ENCODE assay signal across 8 cellular contexts in the genomic region with DNA sequence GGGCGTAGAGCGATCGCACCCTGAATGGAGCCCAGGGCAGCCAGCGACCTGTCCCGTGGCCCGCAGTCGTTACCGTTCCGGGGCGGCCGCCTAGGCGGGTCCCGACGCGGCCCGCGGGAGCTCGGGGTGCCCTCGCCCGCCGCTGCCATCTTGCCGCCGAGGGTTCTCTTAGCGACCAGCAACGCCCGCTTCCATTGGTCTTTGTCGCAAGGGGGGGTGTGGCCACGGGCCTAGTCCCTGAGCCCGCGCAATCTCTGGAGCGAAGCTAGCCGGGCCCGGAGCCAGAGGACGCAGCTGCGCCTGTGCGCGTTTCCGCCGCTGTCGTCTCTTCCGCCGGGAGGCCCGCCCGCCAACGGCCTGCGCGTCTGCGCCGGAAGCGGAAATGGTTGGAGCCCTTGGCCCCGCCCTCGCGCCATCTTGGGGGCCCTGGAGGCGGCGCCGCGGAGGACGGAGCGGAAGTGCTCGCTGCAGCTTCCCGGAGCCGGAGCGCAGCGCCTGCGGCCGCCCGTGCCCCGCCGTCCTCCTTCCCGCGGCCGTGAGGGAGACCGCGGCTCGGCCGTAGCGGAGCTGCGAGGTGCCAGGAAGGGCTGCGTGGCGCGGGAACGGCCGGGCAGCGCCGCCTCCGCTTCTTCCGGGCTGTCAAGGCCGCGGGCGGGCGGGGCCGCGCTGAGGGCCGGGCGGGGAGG. TPM values are rescaled to one million over a fixed set of nuclear protein-coding genes. Genes with fewer than 3 reads are reported as not detected.
DNase-seq lines count a peak whose midpoint lies in the region; ATAC-seq, FAIRE-seq and TF ChIP-seq lines count a peak whose summit lies in the region.

A gene (minus strand): TSS at position 170 of the 686 bp plus-strand sequence. CDS start 21 bp downstream, at position 149.
A gene with protein sequence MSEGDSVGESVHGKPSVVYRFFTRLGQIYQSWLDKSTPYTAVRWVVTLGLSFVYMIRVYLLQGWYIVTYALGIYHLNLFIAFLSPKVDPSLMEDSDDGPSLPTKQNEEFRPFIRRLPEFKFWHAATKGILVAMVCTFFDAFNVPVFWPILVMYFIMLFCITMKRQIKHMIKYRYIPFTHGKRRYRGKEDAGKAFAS (plus strand): TSS at position 457 of the 686 bp plus-strand sequence. CDS start 3,950 bp downstream, outside the sequence.

- TF ChIP-seq CTCF in RWPE1 (conservative IDR thresholded peaks at IDR 0.05; ENCODE audit: low read depth) (no peak), fibroblast of mammary gland (conservative IDR thresholded peaks at IDR 0.05; ENCODE audit: control insufficient read depth, insufficient read depth, low read depth, low read length) (no peak)

- H3K4me1 Mint-ChIP-seq in naive thymus-derived CD4-positive, alpha-beta T cell, result peaks cover 23 to 41% (median 31%) of the 10 kb centered on the region in 7 donors
- peaks cover 46% of the 10 kb centered on the region for H3K4me1 Mint-ChIP-seq in stimulated activated memory B cell treated with anti-CD40 and anti-IgM and Interleukin-4, amounts not matched to agents 10 μg/mL and 1 μg/mL and 100 μg/mL, for 72 hours

- H3K4me3 ChIP-seq in fibroblast of mammary gland (ENCODE audit: control insufficient read depth, low read depth, low read length), result peak within 1 kb of the TSS; percentile 75
- H3K4me3 ChIP-seq in naive thymus-derived CD4-positive, alpha-beta T cell (ENCODE audit: low read length), result peak within 1 kb of the TSS; percentile 77

- peak; percentile 98 for ATAC-seq in naive thymus-derived CD4-positive, alpha-beta T cell
- peak; percentile 97 for ATAC-seq in stimulated activated memory B cell treated with anti-CD40 and anti-IgM and Interleukin-4, amounts not matched to agents 10 μg/mL and 1 μg/mL and 100 μg/mL, for 72 hours

- intact Hi-C loops in naive thymus-derived CD4-positive, alpha-beta T cell (cut with micrococcal nuclease), result loop anchor here (1.0 to 2.0 kb wide), 16 partner anchors 21 to 1259 kb away; a partner anchor contains a TSS

- TF ChIP-seq POLR2A in H54 (IDR thresholded peaks at IDR 0.05; ENCODE audit: low read depth, low read length), result peak; percentile 69

- DNase-seq in ELF-1 (ENCODE audit: low read depth, low spot score), result peak; percentile 99
- DNase-seq in H54 (ENCODE audit: insufficient read length, low spot score), result peak; percentile 96
- peak; percentile 100 for DNase-seq in LoVo (ENCODE audit: low spot score)
- peak; percentile 95 for DNase-seq in RWPE1 (ENCODE audit: low spot score)
- DNase-seq in activated T-helper 9 cell treated with anti-CD3 and anti-CD28 coated beads, Interleukin-2, amount 50 U/mL, for 16 hours (ENCODE audit: low read depth), result peak; percentile 99
- peak; percentile 97 for DNase-seq in fibroblast of mammary gland (ENCODE audit: low read depth)
- DNase-seq in naive thymus-derived CD4-positive, alpha-beta T cell, result peak; percentile 96 to 100 (median 99)

- H3K4me1 ChIP-seq in naive thymus-derived CD4-positive, alpha-beta T cell (ENCODE audit: control insufficient read depth in 2 of 2, insufficient read depth in 2 of 2, low read length in 2 of 2), result peaks cover 23 to 33% of the 10 kb centered on the region in 2 donors

- no peaks in the 10 kb centered on the region for H3K27me3 ChIP-seq in naive thymus-derived CD4-positive, alpha-beta T cell (ENCODE audit: control insufficient read depth in 2 of 2, insufficient read depth in 2 of 2, low read length in 2 of 2)

- H3K27ac ChIP-seq in RWPE1, result peak within 1 kb of the TSS; percentile 83
- H3K27ac ChIP-seq in naive thymus-derived CD4-positive, alpha-beta T cell (ENCODE audit: low read depth, low read length), result peak within 1 kb of the TSS; percentile 82

- H3K36me3 ChIP-seq in naive thymus-derived CD4-positive, alpha-beta T cell (ENCODE audit: control insufficient read depth in 2 of 3, insufficient read depth in 3 of 3, low read length in 3 of 3), result peaks cover 0 to 28% (median 7%) of the 10 kb centered on the region in 3 experiments

- peak within 1 kb of the TSS; percentile 63 to 96 (median 88) for H3K27ac Mint-ChIP-seq in naive thymus-derived CD4-positive, alpha-beta T cell
- peak within 1 kb of the TSS; percentile 79 for H3K27ac Mint-ChIP-seq in stimulated activated memory B cell treated with anti-CD40 and anti-IgM and Interleukin-4, amounts not matched to agents 10 μg/mL and 1 μg/mL and 100 μg/mL, for 72 hours

- H3K27me3 Mint-ChIP-seq in naive thymus-derived CD4-positive, alpha-beta T cell, result no peaks in the 10 kb centered on the region
- H3K27me3 Mint-ChIP-seq in stimulated activated memory B cell treated with anti-CD40 and anti-IgM and Interleukin-4, amounts not matched to agents 10 μg/mL and 1 μg/mL and 100 μg/mL, for 72 hours, result no peaks in the 10 kb centered on the region

- H3K36me3 Mint-ChIP-seq in naive thymus-derived CD4-positive, alpha-beta T cell, result peaks cover 0 to 13% (median 0%) of the 10 kb centered on the region in 5 donors
- peaks cover 29% of the 10 kb centered on the region for H3K36me3 Mint-ChIP-seq in stimulated activated memory B cell treated with anti-CD40 and anti-IgM and Interleukin-4, amounts not matched to agents 10 μg/mL and 1 μg/mL and 100 μg/mL, for 72 hours

- no peaks in the 10 kb centered on the region for H3K9me3 Mint-ChIP-seq in naive thymus-derived CD4-positive, alpha-beta T cell
- no peaks in the 10 kb centered on the region for H3K9me3 Mint-ChIP-seq in stimulated activated memory B cell treated with anti-CD40 and anti-IgM and Interleukin-4, amounts not matched to agents 10 μg/mL and 1 μg/mL and 100 μg/mL, for 72 hours

- no peaks in the 10 kb centered on the region for H3K9me3 ChIP-seq in naive thymus-derived CD4-positive, alpha-beta T cell (ENCODE audit: control insufficient read depth in 2 of 3, low read length in 3 of 3)

- peak within 1 kb of the TSS; percentile 80 to 93 (median 90) for H3K4me3 Mint-ChIP-seq in naive thymus-derived CD4-positive, alpha-beta T cell
- H3K4me3 Mint-ChIP-seq in stimulated activated memory B cell treated with anti-CD40 and anti-IgM and Interleukin-4, amounts not matched to agents 10 μg/mL and 1 μg/mL and 100 μg/mL, for 72 hours, result peak within 1 kb of the TSS; percentile 89

- CTCF ChIA-PET in RWPE1 (lab: Yijun Ruan, JAX), result interaction anchor here (1.5 kb wide), 1 partner anchor 196 kb away, joined by 6 read pairs; a partner anchor contains a TSS
- CTCF ChIA-PET in naive thymus-derived CD4-positive, alpha-beta T cell (lab: Charles Lee), result interaction anchor here (0.9 to 2.5 kb wide), 4 partner anchors 11 to 197 kb away, joined by 3 to 8 read pairs (median 5); a partner anchor contains a TSS

- POLR2A ChIA-PET in RWPE1 (lab: Yijun Ruan, JAX; ENCODE audit: low non-redundant PET), result interaction anchor here (1.0 kb wide), 1 partner anchor 201 kb away, joined by 3 read pairs; no protein-coding TSS in a partner anchor
- POLR2A ChIA-PET in naive thymus-derived CD4-positive, alpha-beta T cell (lab: Charles Lee), result interaction anchor here (0.6 to 2.8 kb wide), 24 partner anchors 10 to 201 kb away, joined by 3 to 20 read pairs (median 5); a partner anchor contains a TSS

- FAIRE-seq in H54 (lab: Jason Lieb, UNC), result no peak

RNA-seq across cellular contexts. Expression of the first gene that starts in this region (rescaled TPM):
- 10 to 100 TPM in 3 of 5 experiments, 1 to 10 TPM in 2; 8.5 to 16.4 (median 11.2) TPM for total RNA-seq in naive thymus-derived CD4-positive, alpha-beta T cell
- polyA plus RNA-seq in naive thymus-derived CD4-positive, alpha-beta T cell, result 1 to 10 TPM; 5.0 to 5.3 TPM

RNA-seq across cellular contexts. Expression of the second gene that starts in this region (rescaled TPM):
- total RNA-seq in naive thymus-derived CD4-positive, alpha-beta T cell, result 100 to 1,000 TPM in 3 of 5 experiments, 10 to 100 TPM in 2; 71.0 to 150 (median 136) TPM
- 100 to 1,000 TPM; 110 to 116 TPM for polyA plus RNA-seq in naive thymus-derived CD4-positive, alpha-beta T cell

Comparison
In these comparisons a context has a peak if more than half of its experiments do, and no peak if none do; other contexts are left out.
1. Peak in every context shown above with its lines: DNase-seq, ATAC-seq, H3K4me3 ChIP-seq and H3K27ac ChIP-seq.